9 cellular contexts compared by ENCODE assay signal in the genomic region with DNA sequence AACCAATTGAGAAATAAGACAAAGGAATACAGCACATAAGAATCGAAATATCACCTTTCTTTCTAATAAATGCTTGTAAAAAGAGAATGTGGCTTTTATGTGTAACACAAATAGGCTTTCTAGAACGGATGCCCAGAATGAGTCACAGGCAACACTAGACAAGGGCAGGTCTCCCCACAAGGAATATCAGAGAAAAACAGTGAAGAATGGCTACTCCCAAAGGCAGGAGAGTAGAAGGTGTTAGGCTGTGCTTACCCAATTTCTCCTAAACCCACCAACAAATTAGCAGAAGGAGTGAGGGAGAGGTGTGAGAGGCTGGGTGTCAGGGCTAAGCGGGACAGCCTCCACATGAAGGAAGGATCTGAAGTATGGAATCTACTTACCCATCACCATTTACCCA. TPM values are rescaled to one million over a fixed set of nuclear protein-coding genes. Genes with fewer than 3 reads are reported as not detected.
DNase-seq lines count a peak whose midpoint lies in the region; ATAC-seq lines count a peak whose summit lies in the region.
"Had no signal": no experiment of that assay in that cellular context is flagged by ENCODE, and none has a peak within 500 bp of the region (broad histone marks: within the 10 kb centered on the region; RNA-seq: fewer than 3 reads in every experiment).

No MANE protein-coding gene starts in this region.

- peaks cover 19% of the 10 kb centered on the region for H3K4me1 ChIP-seq in skeletal muscle satellite cell (ENCODE audit: control insufficient read depth, insufficient read depth, low read length)

- no peak overlapping the region for H3K4me3 ChIP-seq in skeletal muscle satellite cell (ENCODE audit: low read length)

- peak overlapping the region; percentile 73 for H3K4me3 Mint-ChIP-seq in activated CD4-positive, alpha-beta T cell treated with anti-CD3 and anti-CD28 coated beads, Interleukin-2, amount 10 ng/mL, durations not matched to agents 24 days and 14 days
- H3K4me3 Mint-ChIP-seq: neural crest cell had no signal

- H3K4me2 ChIP-seq in skeletal muscle satellite cell (ENCODE audit: low read length): peak overlapping the region; percentile 45

- H3K4me1 Mint-ChIP-seq in activated CD4-positive, alpha-beta T cell treated with anti-CD3 and anti-CD28 coated beads, Interleukin-2, amount 10 ng/mL, durations not matched to agents 24 days and 14 days: peaks cover 56% of the 10 kb centered on the region

- intact Hi-C loops in activated CD4-positive, alpha-beta T cell treated with anti-CD3 and anti-CD28 coated beads, Interleukin-2, amount 10 ng/mL, durations not matched to agents 24 days and 14 days (cut with micrococcal nuclease): loop anchor here (1.0 to 5.0 kb wide), 7 partner anchors 55 to 429 kb away; a partner anchor contains a TSS
- intact Hi-C loops in Right ventricle myocardium inferior (cut with DNase I): no loop called here

- no peaks in the 10 kb centered on the region for H3K36me3 ChIP-seq in skeletal muscle satellite cell (ENCODE audit: insufficient read depth, low read length)

- no peaks in the 10 kb centered on the region for H3K27me3 ChIP-seq in skeletal muscle satellite cell (ENCODE audit: control insufficient read depth, insufficient read depth, low read length)

- DNase-seq in activated CD4-positive, alpha-beta T cell treated with anti-CD3 and anti-CD28 coated beads, Interleukin-2, amount 10 ng/mL, durations not matched to agents 24 days and 14 days: peak; percentile 76
- DNase-seq in activated CD4-positive, alpha-beta T cell treated with anti-CD3 and anti-CD28 coated beads, Interleukin-2, amount 50 U/mL, for 48 hours: no peak
- DNase-seq in activated T-cell treated with anti-CD3 and anti-CD28 coated beads, Interleukin-2, amount 50 U/mL, for 1 hour: peak; percentile 24
- DNase-seq in OCI-M2 (lab: John Stamatoyannopoulos, UW; ENCODE audit: unreplicated experiment) (no peak), NCI-H2029 (lab: John Stamatoyannopoulos, UW) (no peak), Right ventricle myocardium inferior (ENCODE audit: missing footprints) (no peak)

- H3K9ac ChIP-seq in skeletal muscle satellite cell (ENCODE audit: low read depth, low read length): no peak overlapping the region

- ATAC-seq in HG03039 (IDR thresholded peaks at IDR 0.05; ENCODE audit: unreplicated experiment) (peak; percentile 55), Right ventricle myocardium inferior (no peak)

- H3K27ac Mint-ChIP-seq in activated CD4-positive, alpha-beta T cell treated with anti-CD3 and anti-CD28 coated beads, Interleukin-2, amount 10 ng/mL, durations not matched to agents 24 days and 14 days: peak overlapping the region; percentile 91

- no peaks in the 10 kb centered on the region for H3K27me3 Mint-ChIP-seq in activated CD4-positive, alpha-beta T cell treated with anti-CD3 and anti-CD28 coated beads, Interleukin-2, amount 10 ng/mL, durations not matched to agents 24 days and 14 days

- no peaks in the 10 kb centered on the region for H3K9me3 ChIP-seq in skeletal muscle satellite cell (replicated peaks; ENCODE audit: low read length)

- H3K9me3 Mint-ChIP-seq in activated CD4-positive, alpha-beta T cell treated with anti-CD3 and anti-CD28 coated beads, Interleukin-2, amount 10 ng/mL, durations not matched to agents 24 days and 14 days: no peaks in the 10 kb centered on the region
- H3K9me3 Mint-ChIP-seq: neural crest cell had no signal

- H3K36me3 Mint-ChIP-seq in activated CD4-positive, alpha-beta T cell treated with anti-CD3 and anti-CD28 coated beads, Interleukin-2, amount 10 ng/mL, durations not matched to agents 24 days and 14 days (ENCODE audit: low read depth): peaks cover 24% of the 10 kb centered on the region

RNA-seq across cellular contexts. Expression of a gene that starts 55.2 kb away (rescaled TPM):
- total RNA-seq in activated CD4-positive, alpha-beta T cell treated with anti-CD3 and anti-CD28 coated beads, Interleukin-2, amount 10 ng/mL, durations not matched to agents 24 days and 14 days: 6.9 and 7.6 TPM in 2 replicates
- total RNA-seq in skeletal muscle satellite cell (2012; rRNA removed): 9.8 and 10.1 TPM in 2 replicates
- 2.3 TPM for total RNA-seq in Right ventricle myocardium inferior

RNA-seq across cellular contexts. Expression of a gene that starts 56.5 kb away (rescaled TPM):
- total RNA-seq in activated CD4-positive, alpha-beta T cell treated with anti-CD3 and anti-CD28 coated beads, Interleukin-2, amount 10 ng/mL, durations not matched to agents 24 days and 14 days: 21.5 and 22.6 TPM in 2 replicates
- total RNA-seq in skeletal muscle satellite cell (2012; rRNA removed): 8.5 and 10.4 TPM in 2 replicates
- 6.7 TPM for total RNA-seq in Right ventricle myocardium inferior

Comparison
In these comparisons a context has a peak if more than half of its experiments do, and no peak if none do; other contexts are left out.
1. DNase-seq: peak in activated CD4-positive, alpha-beta T cell treated with anti-CD3 and anti-CD28 coated beads, Interleukin-2, amount 10 ng/mL, durations not matched to agents 24 days and 14 days (single experiment) and activated T-cell treated with anti-CD3 and anti-CD28 coated beads, Interleukin-2, amount 50 U/mL, for 1 hour (single experiment); none in activated CD4-positive, alpha-beta T cell treated with anti-CD3 and anti-CD28 coated beads, Interleukin-2, amount 50 U/mL, for 48 hours (0 of 2), OCI-M2 (single experiment), NCI-H2029 (single experiment) and Right ventricle myocardium inferior (single experiment).